Comparison of ENCODE assay signal across 1 cellular context in the genomic region with DNA sequence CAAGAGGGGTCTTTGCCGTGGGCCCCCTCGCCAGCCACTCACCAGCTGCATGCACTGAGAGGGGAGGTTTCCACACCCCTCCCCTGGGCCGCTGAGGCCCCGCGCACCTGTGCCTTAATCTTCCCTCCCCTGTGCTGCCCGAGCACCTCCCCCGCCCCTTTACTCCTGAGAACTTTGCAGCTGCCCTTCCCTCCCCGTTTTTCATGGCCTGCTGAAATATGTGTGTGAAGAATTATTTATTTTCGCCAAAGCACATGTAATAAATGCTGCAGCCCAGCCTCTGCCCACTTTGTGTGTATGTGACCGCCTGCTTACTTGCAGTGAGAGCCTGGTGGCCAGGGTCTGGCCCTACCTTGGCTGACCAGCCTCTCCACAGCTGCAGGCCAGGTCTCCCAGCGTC.
TF ChIP-seq lines count a peak whose summit lies in the region.

No MANE protein-coding gene starts in this region.

TF ChIP-seq in A549, 52 proteins besides CTCF, POLR2A, EP300 and RAD21 (continued from another document):
- TF ChIP-seq, protein P1, sequence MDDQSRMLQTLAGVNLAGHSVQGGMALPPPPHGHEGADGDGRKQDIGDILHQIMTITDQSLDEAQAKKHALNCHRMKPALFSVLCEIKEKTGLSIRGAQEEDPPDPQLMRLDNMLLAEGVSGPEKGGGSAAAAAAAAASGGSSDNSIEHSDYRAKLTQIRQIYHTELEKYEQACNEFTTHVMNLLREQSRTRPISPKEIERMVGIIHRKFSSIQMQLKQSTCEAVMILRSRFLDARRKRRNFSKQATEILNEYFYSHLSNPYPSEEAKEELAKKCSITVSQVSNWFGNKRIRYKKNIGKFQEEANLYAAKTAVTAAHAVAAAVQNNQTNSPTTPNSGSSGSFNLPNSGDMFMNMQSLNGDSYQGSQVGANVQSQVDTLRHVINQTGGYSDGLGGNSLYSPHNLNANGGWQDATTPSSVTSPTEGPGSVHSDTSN (IDR thresholded peaks at IDR 0.05) = peak; percentile 60
